Comparison of ENCODE assay signal across 8 cellular contexts in genomic region chr11:59283825-59284772, GRCh38.
DNase-seq lines count a peak whose midpoint lies in the region; ATAC-seq and TF ChIP-seq lines count a peak whose summit lies in the region.

No MANE protein-coding gene starts in this region.

- H3K27ac Mint-ChIP-seq in T-cell, result peak overlapping the region in 1 of 2 donors; percentile 37

- H3K27me3 Mint-ChIP-seq in T-cell, result peaks cover 5 to 9% of the 10 kb centered on the region in 2 donors

- H3K4me3 Mint-ChIP-seq in T-cell, result peak overlapping the region; percentile 55 to 77 (median 55)

- no peaks in the 10 kb centered on the region for H3K9me2 ChIP-seq in HCT116 (ENCODE audit: insufficient read depth)
- H3K9me2 ChIP-seq in MM.1S (replicated peaks; ENCODE audit: insufficient read depth, low read length), result no peaks in the 10 kb centered on the region

- CTCF ChIA-PET in HCT116 (lab: Charles Lee) (interaction anchor here (1.5 kb wide), 1 partner anchor 112 kb away, joined by 5 read pairs; the partner anchor contains the start of gene DTX4), T-cell (lab: Charles Lee) (interaction anchor here in 1 of 2 donors (1.0 kb wide), 1 partner anchor 112 kb away, joined by 6 read pairs; the partner anchor contains the start of gene DTX4)

- no peaks in the 10 kb centered on the region for H3K9me3 Mint-ChIP-seq in T-cell

- H3K79me2 ChIP-seq in HCT116 (ENCODE audit: insufficient read depth, low read length), result no peaks in the 10 kb centered on the region
- no peaks in the 10 kb centered on the region for H3K79me2 ChIP-seq in MM.1S (ENCODE audit: low read length)

- no peaks in the 10 kb centered on the region for H3K36me3 Mint-ChIP-seq in T-cell

- H3K27ac ChIP-seq in HCT116 (ENCODE audit: low read depth, low read length) (no peak overlapping the region), MM.1S (ENCODE audit: low read length) (no peak overlapping the region)

- H3K36me3 ChIP-seq in HCT116 (ENCODE audit: control insufficient read depth in 1 of 2, insufficient read depth in 2 of 2, low read length in 2 of 2), result no peaks in the 10 kb centered on the region
- no peaks in the 10 kb centered on the region for H3K36me3 ChIP-seq in MM.1S (replicated peaks; ENCODE audit: insufficient read depth, low read length)

- H2AFZ ChIP-seq in HCT116 (ENCODE audit: low read depth, low read length, poor library complexity, severe bottlenecking) (no peak overlapping the region), MM.1S (ENCODE audit: low read length) (peak overlapping the region; percentile 79)

- H3K9ac ChIP-seq in HCT116 (ENCODE audit: low read length), result no peak overlapping the region
- H3K9ac ChIP-seq in MM.1S (ENCODE audit: low read length), result peak overlapping the region; percentile 20; the same call in 1 of the 2 replicates

- peak; percentile 65 for TF ChIP-seq RAD21 in HCT116 (IDR thresholded peaks at IDR 0.05; ENCODE audit: low read depth)

- no peak for TF ChIP-seq POLR2A in HCT116 (IDR thresholded peaks at IDR 0.05; ENCODE audit: borderline replicate concordance, extremely low read depth, insufficient read depth, insufficient read length)

- H3K4me3 ChIP-seq in HCT116 (replicated peaks in 1 of 2; ENCODE audit: low read depth in 1 of 2, low read length in 2 of 2) (no peak overlapping the region), MM.1S (ENCODE audit: low read length) (peak overlapping the region; percentile 44)

- H4K20me1 ChIP-seq in HCT116 (ENCODE audit: insufficient read depth) (no peaks in the 10 kb centered on the region), MM.1S (ENCODE audit: insufficient read depth, low read length) (no peaks in the 10 kb centered on the region)

- no TSS peak for BruUV-seq in HCT116 (replicated peaks; lab: Mats Ljungman, UMichigan)

- H3K9me3 ChIP-seq in HCT116 (ENCODE audit: control insufficient read depth in 1 of 2, insufficient read depth in 1 of 2, low read depth in 1 of 2, low read length in 2 of 2) (no peaks in the 10 kb centered on the region), MM.1S (replicated peaks; ENCODE audit: insufficient read depth, low read length) (no peaks in the 10 kb centered on the region)

- H3K27me3 ChIP-seq in HCT116 (ENCODE audit: insufficient read depth, low read length) (peaks cover 17% of the 10 kb centered on the region; the same call in 1 of the 2 replicates), MM.1S (replicated peaks; ENCODE audit: insufficient read depth, low read length) (no peaks in the 10 kb centered on the region)

- DNase-seq in NCI-H510A treated with DMSO at 0.1 percent for 48 hours (lab: John Stamatoyannopoulos, UW) (peak; percentile 15), NCI-H510A (lab: John Stamatoyannopoulos, UW) (no peak), HCT116 (ENCODE audit: low read depth, low spot score) (peak; percentile 29), MM.1S (peak; percentile 67), T-cell (peak in 32 of 34 experiments; percentile 10 to 54 (median 32)), T47D (ENCODE audit: low read depth in 1 of 2, low spot score in 1 of 2) (peak; percentile 31 to 82), kidney tubule cell (ENCODE audit: low spot score) (peak; percentile 59)
- peak; percentile 14 for DNase-seq in stimulated activated CD8-positive, alpha-beta memory T cell treated with anti-CD3 and anti-CD28 coated beads, Interleukin-12 subunit alpha, Interleukin-12 subunit beta, amount 100 ng/mL, for 24 hours (ENCODE audit: extremely low read depth)

- in situ Hi-C loops in T47D (cut with HindIII; ENCODE audit: low pct_unique_long_range_greater_than_20kb, low sequenced_read_pairs), result no loop called here

- H3K4me2 ChIP-seq in HCT116 (ENCODE audit: low read length) (no peak overlapping the region), MM.1S (ENCODE audit: low read depth, low read length) (peak overlapping the region; percentile 73)

- peak; percentile 62 to 80 (median 78); a peak in 5 of 6 replicates for TF ChIP-seq CTCF in HCT116 (IDR thresholded peaks at IDR 0.05 in 2 of 3, conservative IDR thresholded peaks at IDR 0.05 in 1 of 3; ENCODE audit: borderline replicate concordance in 1 of 3, insufficient read depth in 1 of 3, low read depth in 2 of 3, low read length in 2 of 3)
- peak; percentile 79 for TF ChIP-seq CTCF in MM.1S (IDR thresholded peaks at IDR 0.05; ENCODE audit: low read length)

- intact Hi-C loops in HCT116 (cut with micrococcal nuclease), result loop anchor here (1.0 to 5.0 kb wide), 3 partner anchors 21 to 398 kb away; no protein-coding TSS in a partner anchor

- POLR2A ChIA-PET in HCT116 (lab: Charles Lee), result no interaction called here
- POLR2A ChIA-PET in T-cell (lab: Charles Lee), result no interaction called here

- RAD21 ChIA-PET in HCT116 (lab: Charles Lee; ENCODE audit: low non-redundant PET in 1 of 2, low total read pairs in 2 of 2, uncharacterized antibody in 2 of 2, unreplicated experiment in 2 of 2), result no interaction called here

- H3K4me1 Mint-ChIP-seq in T-cell, result peaks cover 17% of the 10 kb centered on the region in 3 donors

- no peaks in the 10 kb centered on the region for H3K4me1 ChIP-seq in HCT116 (ENCODE audit: control insufficient read depth in 1 of 2, insufficient read depth in 2 of 2, low read length in 2 of 2)
- H3K4me1 ChIP-seq in MM.1S (ENCODE audit: low read length), result peaks cover 5% of the 10 kb centered on the region; the same call in 1 of the 2 replicates

- H3F3A ChIP-seq in MM.1S (ENCODE audit: insufficient read depth, low read length), result no peaks in the 10 kb centered on the region

- ATAC-seq in HCT116 (peak; percentile 78), T-cell (replicated peaks in 1 of 4) (peak; percentile 73 to 83 (median 78))

TF ChIP-seq in HCT116, 20 proteins besides CTCF, POLR2A, EP300 and RAD21:
- TF ChIP-seq ELF1 (IDR thresholded peaks at IDR 0.05; ENCODE audit: borderline replicate concordance, low read depth) (no peak), ZFX (IDR thresholded peaks at IDR 0.05) (no peak), CEBPB (IDR thresholded peaks at IDR 0.05; ENCODE audit: low read depth) (no peak), SIN3A (IDR thresholded peaks at IDR 0.05; ENCODE audit: low read depth) (no peak), SRF (IDR thresholded peaks at IDR 0.05; ENCODE audit: low read depth) (no peak), EGR1 (IDR thresholded peaks at IDR 0.05; ENCODE audit: low read depth) (no peak), SP1 (IDR thresholded peaks at IDR 0.05; ENCODE audit: low read depth) (no peak), JUND (IDR thresholded peaks at IDR 0.05) (no peak)
TF ChIP-seq in HCT116: peak in this region for 0.
